1 cellular context compared by ENCODE assay signal in genomic region chr3:58217209-58217811, GRCh38.
TF ChIP-seq lines count a peak whose summit lies in the region.

No MANE protein-coding gene starts in this region.

TF ChIP-seq in HepG2, 621 proteins besides CTCF, POLR2A, EP300 and RAD21 (continued from another document and continues in another):
- no peak for TF ChIP-seq KIAA2018 (CRISPR knock-in tag; IDR thresholded peaks at IDR 0.05; ENCODE audit: borderline replicate concordance)
- peak; percentile 90 for TF ChIP-seq ZNF891 (CRISPR knock-in tag; IDR thresholded peaks at IDR 0.05)
- TF ChIP-seq FOXA1 (IDR thresholded peaks at IDR 0.05) = no peak
- TF ChIP-seq FOXA1 (CRISPR knock-in tag; IDR thresholded peaks at IDR 0.05) = no peak
- TF ChIP-seq MLLT10 (CRISPR knock-in tag; IDR thresholded peaks at IDR 0.05) = no peak
- no peak for TF ChIP-seq ZNF557 (CRISPR knock-in tag; IDR thresholded peaks at IDR 0.05)
- no peak for TF ChIP-seq ZBTB4 (CRISPR knock-in tag; IDR thresholded peaks at IDR 0.05; ENCODE audit: borderline replicate concordance)
- no peak for TF ChIP-seq ZNF782 (CRISPR knock-in tag; IDR thresholded peaks at IDR 0.05; ENCODE audit: borderline replicate concordance)
- TF ChIP-seq TCF7 (IDR thresholded peaks at IDR 0.05; ENCODE audit: low read depth) = no peak
- TF ChIP-seq FOXC1 (CRISPR knock-in tag; IDR thresholded peaks at IDR 0.05; ENCODE audit: borderline replicate concordance) = no peak
- TF ChIP-seq HIC2 (CRISPR knock-in tag; IDR thresholded peaks at IDR 0.05; ENCODE audit: low read depth) = peak; percentile 96
- TF ChIP-seq ZNF235 (CRISPR knock-in tag; IDR thresholded peaks at IDR 0.05; ENCODE audit: borderline replicate concordance) = no peak
- no peak for TF ChIP-seq AGO2 (optimal IDR thresholded peaks at IDR 0.05; ENCODE audit: low read depth, low read length)
- no peak for TF ChIP-seq POLR2AphosphoS5 (IDR thresholded peaks at IDR 0.05; ENCODE audit: low read depth, low read length)
- no peak for TF ChIP-seq POLR2AphosphoS2 (IDR thresholded peaks at IDR 0.05; ENCODE audit: low read depth, low read length)
- TF ChIP-seq ZMYM4 (CRISPR knock-in tag; IDR thresholded peaks at IDR 0.05) = peak; percentile 56; the same call in 1 of the 2 replicates
- TF ChIP-seq ZNF766 (CRISPR knock-in tag; IDR thresholded peaks at IDR 0.05; ENCODE audit: borderline replicate concordance) = no peak
- no peak for TF ChIP-seq ZNF225 (CRISPR knock-in tag; IDR thresholded peaks at IDR 0.05)
- no peak for TF ChIP-seq ZNF710 (CRISPR knock-in tag; IDR thresholded peaks at IDR 0.05; ENCODE audit: borderline replicate concordance)
- no peak for TF ChIP-seq ZNF740 (CRISPR knock-in tag; IDR thresholded peaks at IDR 0.05)
- TF ChIP-seq ZNF484 (CRISPR knock-in tag; IDR thresholded peaks at IDR 0.05; ENCODE audit: borderline replicate concordance, low read depth) = no peak
- no peak for TF ChIP-seq CBX2 (IDR thresholded peaks at IDR 0.05; ENCODE audit: low read depth, low read length)
- TF ChIP-seq CBX2 (CRISPR knock-in tag; IDR thresholded peaks at IDR 0.05; ENCODE audit: low read depth) = no peak
- TF ChIP-seq MIXL1 (CRISPR knock-in tag; IDR thresholded peaks at IDR 0.05) = peak; percentile 68; the same call in 1 of the 2 replicates
- TF ChIP-seq ZNF761 (CRISPR knock-in tag; conservative IDR thresholded peaks at IDR 0.05) = peak; percentile 62; the same call in 1 of the 2 replicates
- TF ChIP-seq ATF3 (CRISPR knock-in tag; IDR thresholded peaks at IDR 0.05) = no peak
- TF ChIP-seq ZKSCAN5 (CRISPR knock-in tag; IDR thresholded peaks at IDR 0.05) = no peak
- TF ChIP-seq MTERF4 (CRISPR knock-in tag; IDR thresholded peaks at IDR 0.05) = no peak
- TF ChIP-seq ZNF609 (CRISPR knock-in tag; IDR thresholded peaks at IDR 0.05; ENCODE audit: borderline replicate concordance) = peak; percentile 64
- TF ChIP-seq ZSCAN31 (CRISPR knock-in tag; IDR thresholded peaks at IDR 0.05; ENCODE audit: low read depth) = no peak
- 0 out of 2 replicates have a peak, but pooled peaks have one; percentile 55 for TF ChIP-seq XBP1 (CRISPR knock-in tag; IDR thresholded peaks at IDR 0.05)
- 0 out of 2 replicates have a peak, but pooled peaks have one; percentile 51 for TF ChIP-seq AHR (CRISPR knock-in tag; IDR thresholded peaks at IDR 0.05)
- TF ChIP-seq ARNT (IDR thresholded peaks at IDR 0.05) = no peak
- TF ChIP-seq ZNF746 (CRISPR knock-in tag; IDR thresholded peaks at IDR 0.05) = no peak
- TF ChIP-seq TGIF2 (CRISPR knock-in tag; IDR thresholded peaks at IDR 0.05) = peak; percentile 51
- TF ChIP-seq ZNF460 (CRISPR knock-in tag; IDR thresholded peaks at IDR 0.05; ENCODE audit: borderline replicate concordance) = no peak
- TF ChIP-seq PHF21A (CRISPR knock-in tag; IDR thresholded peaks at IDR 0.05) = peak; percentile 58; the same call in 1 of the 2 replicates
